In the genomic region with DNA sequence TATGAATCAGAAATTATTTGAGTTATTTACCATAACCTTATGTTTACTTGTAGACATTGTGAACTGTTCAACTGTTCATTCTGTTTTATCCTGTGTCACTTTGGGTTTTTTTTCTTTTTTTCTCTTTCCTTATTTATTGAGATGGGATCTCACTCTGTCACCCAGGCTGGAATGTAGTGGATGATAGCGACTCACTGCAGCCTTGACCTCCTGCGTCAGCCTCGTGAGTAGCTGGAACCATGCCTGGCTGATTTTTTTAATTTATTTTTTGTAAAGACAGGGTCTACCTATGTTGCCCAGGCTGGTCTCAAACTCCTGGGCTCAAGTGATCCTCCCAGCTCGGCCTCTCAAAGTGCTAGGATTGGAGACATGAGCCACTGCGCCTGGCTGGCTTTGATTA, we compare ENCODE assay signal across 15 cellular contexts.
DNase-seq lines count a peak whose midpoint lies in the region; TF ChIP-seq lines count a peak whose summit lies in the region.
"Had no signal": no experiment of that assay in that cellular context is flagged by ENCODE, and none has a peak within 500 bp of the region (broad histone marks: within the 10 kb centered on the region; RNA-seq: fewer than 3 reads in every experiment).

No MANE protein-coding gene starts in this region.

- H3K4me3 Mint-ChIP-seq in mesothelial cell of epicardium: no peak overlapping the region
- H3K4me3 Mint-ChIP-seq: CD4-positive, alpha-beta memory T cell had no signal

- H3K4me3 ChIP-seq in choroid plexus epithelial cell (ENCODE audit: low read depth, low read length): no peak overlapping the region

- DNase-seq in Daoy (ENCODE audit: low read depth) (peak; percentile 2), HS-5 (ENCODE audit: low read depth) (peak; percentile 25), choroid plexus epithelial cell (ENCODE audit: low read depth) (peak; percentile 21), mesothelial cell of epicardium (ENCODE audit: low spot score in 2 of 2, unreplicated experiment in 2 of 2) (no peak), inferior parietal cortex (ENCODE audit: extremely low spot score) (no peak), NCI-H2081 treated with DMSO at 0.1 percent for 48 hours (lab: John Stamatoyannopoulos, UW) (no peak), SHP77 treated with DMSO at 0.1 percent for 48 hours (lab: John Stamatoyannopoulos, UW) (no peak), NCI-H1417 (lab: John Stamatoyannopoulos, UW) (no peak)
- DNase-seq: BE2C; CD4-positive, alpha-beta memory T cell; KBM-7; NCI-H1417 treated with DMSO at 0.1 percent for 48 hours; NCI-H2029; NCI-H510A treated with DMSO at 0.1 percent for 48 hours; SW 1271 had no signal

- H3K36me3 Mint-ChIP-seq in mesothelial cell of epicardium: no peaks in the 10 kb centered on the region
- H3K36me3 Mint-ChIP-seq: CD4-positive, alpha-beta memory T cell had no signal

- H3K4me1 Mint-ChIP-seq in mesothelial cell of epicardium: peaks cover 32% of the 10 kb centered on the region
- H3K4me1 Mint-ChIP-seq: CD4-positive, alpha-beta memory T cell had no signal

- H3K27ac Mint-ChIP-seq in mesothelial cell of epicardium: peak overlapping the region; percentile 82
- H3K27ac Mint-ChIP-seq: CD4-positive, alpha-beta memory T cell had no signal

- no peak for TF ChIP-seq CTCF in choroid plexus epithelial cell (conservative IDR thresholded peaks at IDR 0.05; ENCODE audit: low read depth, low read length)
- no peak for TF ChIP-seq CTCF in mesothelial cell of epicardium (IDR thresholded peaks at IDR 0.05; ENCODE audit: unreplicated experiment)

- H3K9me3 Mint-ChIP-seq in mesothelial cell of epicardium: no peaks in the 10 kb centered on the region

- no peaks in the 10 kb centered on the region for H3K27me3 Mint-ChIP-seq in mesothelial cell of epicardium (ENCODE audit: low read depth)

Comparison
In these comparisons a context has a peak if more than half of its experiments do, and no peak if none do; other contexts are left out.
1. DNase-seq: peak in Daoy (single experiment), HS-5 (single experiment) and choroid plexus epithelial cell (single experiment); none in mesothelial cell of epicardium (0 of 2), inferior parietal cortex (single experiment), NCI-H2081 treated with DMSO at 0.1 percent for 48 hours (single experiment), SHP77 treated with DMSO at 0.1 percent for 48 hours (single experiment) and NCI-H1417 (0 of 3).